16 cellular contexts compared by ENCODE assay signal in the genomic region with DNA sequence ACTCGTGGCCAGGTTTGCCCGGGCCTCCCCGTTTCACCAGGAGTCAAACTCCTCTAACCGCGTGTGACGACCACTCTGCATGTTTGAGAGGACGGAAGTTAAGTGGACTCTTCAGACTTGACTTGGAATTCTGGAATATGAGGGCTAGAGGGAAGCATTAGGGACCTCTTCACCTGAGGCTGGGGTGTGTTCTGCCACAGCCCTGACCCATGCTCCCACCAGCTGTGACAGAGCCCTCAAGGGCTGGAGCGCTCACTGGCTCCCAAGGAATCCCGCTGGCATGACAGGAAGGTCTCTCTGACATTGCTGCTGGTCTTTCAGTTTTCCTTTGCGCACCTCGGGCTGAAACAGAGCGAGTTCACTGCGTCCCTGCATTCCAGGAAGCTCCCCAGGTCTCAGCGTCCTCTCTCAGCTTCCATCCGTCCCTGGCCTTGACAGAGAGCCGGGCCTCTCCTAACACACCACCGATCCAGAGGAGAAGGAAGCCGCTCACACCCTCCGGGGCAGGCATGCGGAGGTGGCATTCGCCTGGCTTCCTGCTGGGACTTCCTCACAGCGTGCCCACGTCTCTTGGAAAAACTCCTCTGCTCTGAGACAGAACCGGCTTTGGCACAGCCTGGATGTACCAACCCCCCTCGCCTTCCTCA. TPM values are rescaled to one million over a fixed set of nuclear protein-coding genes. Genes with fewer than 3 reads are reported as not detected.
"Had no signal": no experiment of that assay in that cellular context is flagged by ENCODE, and none has a peak within 500 bp of the region (broad histone marks: within the 10 kb centered on the region; RNA-seq: fewer than 3 reads in every experiment).

No MANE protein-coding gene starts in this region.

- H3K27me3 ChIP-seq: brain microvascular endothelial cell, uterus had no signal

- H3K9me3 ChIP-seq: left ventricle myocardium inferior, prostate gland, thoracic aorta, uterus had no signal

- DNase-seq: activated CD4-positive, alpha-beta T cell treated with anti-CD3 and anti-CD28 coated beads, Interleukin-2, amount 50 U/mL, for 1 hour; activated naive CD4-positive, alpha-beta T cell treated with Interleukin-2 at 50 U/mL for 16 hours; brain microvascular endothelial cell; left ventricle myocardium inferior; mesendoderm; nucleus accumbens; stimulated activated naive CD8-positive, alpha-beta T cell treated with anti-CD3 and anti-CD28 coated beads, Interleukin-15, amount 100 ng/mL, for 72 hours; uterus had no signal

- ATAC-seq: activated CD4-positive, CD25-positive, alpha-beta regulatory T cell treated with anti-CD3 and anti-CD28 coated beads, Interleukin-2, amount 50 U/mL, for 24 hours; esophagus mucosa; stimulated activated naive CD8-positive, alpha-beta T cell treated with anti-CD3 and anti-CD28 coated beads, Interleukin-15, amount 100 ng/mL, for 72 hours had no signal

- H3K4me1 ChIP-seq: left ventricle myocardium inferior, prostate gland, uterus had no signal

- H3K36me3 ChIP-seq: brain microvascular endothelial cell, left ventricle myocardium inferior, prostate gland, thoracic aorta, uterus had no signal

- H3K27ac ChIP-seq: brain microvascular endothelial cell, left ventricle myocardium inferior, prostate gland, thoracic aorta, uterus had no signal

- H3K4me3 ChIP-seq: left ventricle myocardium inferior, prostate gland, thoracic aorta, uterus had no signal

RNA-seq across cellular contexts. Expression of gene CTAG2, which starts 3.4 kb away (rescaled TPM):
- total RNA-seq: activated T-helper 1 cell treated with anti-CD3 and anti-CD28 coated beads, Interleukin-12 subunit alpha, Interleukin-12 subunit beta, Interleukin-2, Interleukin-4 antibody, amounts not matched to agents 30 ng/mL and 10 ng/mL and 1 ng/mL, durations not matched to agents 14 hours and 24 hours and 36 hours; dermis microvascular lymphatic vessel endothelial cell; esophagus mucosa; left ventricle myocardium inferior; thoracic aorta; uterus had no signal

RNA-seq across cellular contexts. Expression of gene CTAG1B, which starts 30.9 kb away (rescaled TPM):
- total RNA-seq: activated CD8-positive, alpha-beta memory T cell treated with anti-CD3 and anti-CD28 coated beads for 36 hours; activated T-helper 1 cell treated with anti-CD3 and anti-CD28 coated beads, Interleukin-12 subunit alpha, Interleukin-12 subunit beta, Interleukin-2, Interleukin-4 antibody, amounts not matched to agents 30 ng/mL and 10 ng/mL and 1 ng/mL, durations not matched to agents 14 hours and 24 hours and 36 hours; dermis microvascular lymphatic vessel endothelial cell; esophagus mucosa; kidney; left ventricle myocardium inferior; thoracic aorta had no signal
